1 cellular context compared by ENCODE assay signal in genomic region chr2:242015366-242016065, GRCh38.
TF ChIP-seq lines count a peak whose summit lies in the region.

No MANE protein-coding gene starts in this region.

TF ChIP-seq in GM12878, 131 proteins besides CTCF, POLR2A, EP300 and RAD21 (continued from another document):
- TF ChIP-seq SMC3 (IDR thresholded peaks at IDR 0.05; ENCODE audit: borderline replicate concordance, low read length) (no peak), POU2F2 (IDR thresholded peaks at IDR 0.05; ENCODE audit: borderline replicate concordance, low read depth, low read length) (no peak), SUZ12 (IDR thresholded peaks at IDR 0.05; ENCODE audit: unreplicated experiment) (no peak), CEBPZ (IDR thresholded peaks at IDR 0.05; ENCODE audit: low read depth, low read length) (no peak), SMARCA5 (IDR thresholded peaks at IDR 0.05) (no peak), MLLT1 (IDR thresholded peaks at IDR 0.05) (no peak), USF2 (IDR thresholded peaks at IDR 0.05; ENCODE audit: borderline replicate concordance, low read depth, low read length) (no peak), CREB1 (IDR thresholded peaks at IDR 0.05; ENCODE audit: low read depth) (no peak), HDGF (IDR thresholded peaks at IDR 0.05) (no peak), NR2F1 (conservative IDR thresholded peaks at IDR 0.05) (no peak), HSF1 (IDR thresholded peaks at IDR 0.05; ENCODE audit: low read depth, low read length) (no peak)
TF ChIP-seq in GM12878: peak in this region for 0.
